ENCODE assay signal across 1 cellular context in genomic region chr2:24016376-24016761, GRCh38.
TF ChIP-seq lines count a peak whose summit lies in the region.

No MANE protein-coding gene starts in this region.

TF ChIP-seq in GM23338, 12 proteins besides CTCF, POLR2A, EP300 and RAD21:
- TF ChIP-seq EZH2phosphoT487 (IDR thresholded peaks at IDR 0.05; ENCODE audit: unreplicated experiment): no peak
- TF ChIP-seq CREB1 (CRISPR knock-in tag; IDR thresholded peaks at IDR 0.05; ENCODE audit: low read depth): no peak
- no peak for TF ChIP-seq NANOG (IDR thresholded peaks at IDR 0.05; ENCODE audit: borderline replicate concordance)
- TF ChIP-seq, protein P1, sequence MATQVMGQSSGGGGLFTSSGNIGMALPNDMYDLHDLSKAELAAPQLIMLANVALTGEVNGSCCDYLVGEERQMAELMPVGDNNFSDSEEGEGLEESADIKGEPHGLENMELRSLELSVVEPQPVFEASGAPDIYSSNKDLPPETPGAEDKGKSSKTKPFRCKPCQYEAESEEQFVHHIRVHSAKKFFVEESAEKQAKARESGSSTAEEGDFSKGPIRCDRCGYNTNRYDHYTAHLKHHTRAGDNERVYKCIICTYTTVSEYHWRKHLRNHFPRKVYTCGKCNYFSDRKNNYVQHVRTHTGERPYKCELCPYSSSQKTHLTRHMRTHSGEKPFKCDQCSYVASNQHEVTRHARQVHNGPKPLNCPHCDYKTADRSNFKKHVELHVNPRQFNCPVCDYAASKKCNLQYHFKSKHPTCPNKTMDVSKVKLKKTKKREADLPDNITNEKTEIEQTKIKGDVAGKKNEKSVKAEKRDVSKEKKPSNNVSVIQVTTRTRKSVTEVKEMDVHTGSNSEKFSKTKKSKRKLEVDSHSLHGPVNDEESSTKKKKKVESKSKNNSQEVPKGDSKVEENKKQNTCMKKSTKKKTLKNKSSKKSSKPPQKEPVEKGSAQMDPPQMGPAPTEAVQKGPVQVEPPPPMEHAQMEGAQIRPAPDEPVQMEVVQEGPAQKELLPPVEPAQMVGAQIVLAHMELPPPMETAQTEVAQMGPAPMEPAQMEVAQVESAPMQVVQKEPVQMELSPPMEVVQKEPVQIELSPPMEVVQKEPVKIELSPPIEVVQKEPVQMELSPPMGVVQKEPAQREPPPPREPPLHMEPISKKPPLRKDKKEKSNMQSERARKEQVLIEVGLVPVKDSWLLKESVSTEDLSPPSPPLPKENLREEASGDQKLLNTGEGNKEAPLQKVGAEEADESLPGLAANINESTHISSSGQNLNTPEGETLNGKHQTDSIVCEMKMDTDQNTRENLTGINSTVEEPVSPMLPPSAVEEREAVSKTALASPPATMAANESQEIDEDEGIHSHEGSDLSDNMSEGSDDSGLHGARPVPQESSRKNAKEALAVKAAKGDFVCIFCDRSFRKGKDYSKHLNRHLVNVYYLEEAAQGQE (IDR thresholded peaks at IDR 0.05; ENCODE audit: unreplicated experiment): no peak
- no peak for TF ChIP-seq ZNF114 (CRISPR knock-in tag; IDR thresholded peaks at IDR 0.05)
- no peak for TF ChIP-seq JUNB (IDR thresholded peaks at IDR 0.05; ENCODE audit: unreplicated experiment)
- TF ChIP-seq POLR2AphosphoS5 (IDR thresholded peaks at IDR 0.05; ENCODE audit: low read depth): no peak
- no peak for TF ChIP-seq EZH2 (IDR thresholded peaks at IDR 0.05; ENCODE audit: low read depth, unreplicated experiment)
- TF ChIP-seq STAT1 (IDR thresholded peaks at IDR 0.05; ENCODE audit: unreplicated experiment): no peak
- TF ChIP-seq, protein P2, sequence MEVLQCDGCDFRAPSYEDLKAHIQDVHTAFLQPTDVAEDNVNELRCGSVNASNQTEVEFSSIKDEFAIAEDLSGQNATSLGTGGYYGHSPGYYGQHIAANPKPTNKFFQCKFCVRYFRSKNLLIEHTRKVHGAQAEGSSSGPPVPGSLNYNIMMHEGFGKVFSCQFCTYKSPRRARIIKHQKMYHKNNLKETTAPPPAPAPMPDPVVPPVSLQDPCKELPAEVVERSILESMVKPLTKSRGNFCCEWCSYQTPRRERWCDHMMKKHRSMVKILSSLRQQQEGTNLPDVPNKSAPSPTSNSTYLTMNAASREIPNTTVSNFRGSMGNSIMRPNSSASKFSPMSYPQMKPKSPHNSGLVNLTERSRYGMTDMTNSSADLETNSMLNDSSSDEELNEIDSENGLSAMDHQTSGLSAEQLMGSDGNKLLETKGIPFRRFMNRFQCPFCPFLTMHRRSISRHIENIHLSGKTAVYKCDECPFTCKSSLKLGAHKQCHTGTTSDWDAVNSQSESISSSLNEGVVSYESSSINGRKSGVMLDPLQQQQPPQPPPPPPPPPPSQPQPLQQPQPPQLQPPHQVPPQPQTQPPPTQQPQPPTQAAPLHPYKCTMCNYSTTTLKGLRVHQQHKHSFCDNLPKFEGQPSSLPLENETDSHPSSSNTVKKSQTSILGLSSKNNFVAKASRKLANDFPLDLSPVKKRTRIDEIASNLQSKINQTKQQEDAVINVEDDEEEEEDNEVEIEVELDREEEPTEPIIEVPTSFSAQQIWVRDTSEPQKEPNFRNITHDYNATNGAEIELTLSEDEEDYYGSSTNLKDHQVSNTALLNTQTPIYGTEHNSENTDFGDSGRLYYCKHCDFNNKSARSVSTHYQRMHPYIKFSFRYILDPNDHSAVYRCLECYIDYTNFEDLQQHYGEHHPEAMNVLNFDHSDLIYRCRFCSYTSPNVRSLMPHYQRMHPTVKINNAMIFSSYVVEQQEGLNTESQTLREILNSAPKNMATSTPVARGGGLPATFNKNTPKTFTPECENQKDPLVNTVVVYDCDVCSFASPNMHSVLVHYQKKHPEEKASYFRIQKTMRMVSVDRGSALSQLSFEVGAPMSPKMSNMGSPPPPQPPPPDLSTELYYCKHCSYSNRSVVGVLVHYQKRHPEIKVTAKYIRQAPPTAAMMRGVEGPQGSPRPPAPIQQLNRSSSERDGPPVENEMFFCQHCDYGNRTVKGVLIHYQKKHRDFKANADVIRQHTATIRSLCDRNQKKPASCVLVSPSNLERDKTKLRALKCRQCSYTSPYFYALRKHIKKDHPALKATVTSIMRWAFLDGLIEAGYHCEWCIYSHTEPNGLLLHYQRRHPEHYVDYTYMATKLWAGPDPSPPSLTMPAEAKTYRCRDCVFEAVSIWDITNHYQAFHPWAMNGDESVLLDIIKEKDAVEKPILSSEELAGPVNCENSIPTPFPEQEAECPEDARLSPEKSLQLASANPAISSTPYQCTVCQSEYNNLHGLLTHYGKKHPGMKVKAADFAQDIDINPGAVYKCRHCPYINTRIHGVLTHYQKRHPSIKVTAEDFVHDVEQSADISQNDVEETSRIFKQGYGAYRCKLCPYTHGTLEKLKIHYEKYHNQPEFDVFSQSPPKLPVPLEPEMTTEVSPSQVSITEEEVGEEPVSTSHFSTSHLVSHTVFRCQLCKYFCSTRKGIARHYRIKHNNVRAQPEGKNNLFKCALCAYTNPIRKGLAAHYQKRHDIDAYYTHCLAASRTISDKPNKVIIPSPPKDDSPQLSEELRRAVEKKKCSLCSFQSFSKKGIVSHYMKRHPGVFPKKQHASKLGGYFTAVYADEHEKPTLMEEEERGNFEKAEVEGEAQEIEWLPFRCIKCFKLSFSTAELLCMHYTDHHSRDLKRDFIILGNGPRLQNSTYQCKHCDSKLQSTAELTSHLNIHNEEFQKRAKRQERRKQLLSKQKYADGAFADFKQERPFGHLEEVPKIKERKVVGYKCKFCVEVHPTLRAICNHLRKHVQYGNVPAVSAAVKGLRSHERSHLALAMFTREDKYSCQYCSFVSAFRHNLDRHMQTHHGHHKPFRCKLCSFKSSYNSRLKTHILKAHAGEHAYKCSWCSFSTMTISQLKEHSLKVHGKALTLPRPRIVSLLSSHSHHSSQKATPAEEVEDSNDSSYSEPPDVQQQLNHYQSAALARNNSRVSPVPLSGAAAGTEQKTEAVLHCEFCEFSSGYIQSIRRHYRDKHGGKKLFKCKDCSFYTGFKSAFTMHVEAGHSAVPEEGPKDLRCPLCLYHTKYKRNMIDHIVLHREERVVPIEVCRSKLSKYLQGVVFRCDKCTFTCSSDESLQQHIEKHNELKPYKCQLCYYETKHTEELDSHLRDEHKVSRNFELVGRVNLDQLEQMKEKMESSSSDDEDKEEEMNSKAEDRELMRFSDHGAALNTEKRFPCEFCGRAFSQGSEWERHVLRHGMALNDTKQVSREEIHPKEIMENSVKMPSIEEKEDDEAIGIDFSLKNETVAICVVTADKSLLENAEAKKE (CRISPR knock-in tag; IDR thresholded peaks at IDR 0.05): no peak
- TF ChIP-seq ZNF331 (CRISPR knock-in tag; IDR thresholded peaks at IDR 0.05; ENCODE audit: low read depth): no peak
- TF ChIP-seq ETS1 (IDR thresholded peaks at IDR 0.05): no peak
